Comparison of ENCODE assay signal across 9 cellular contexts in the genomic region with DNA sequence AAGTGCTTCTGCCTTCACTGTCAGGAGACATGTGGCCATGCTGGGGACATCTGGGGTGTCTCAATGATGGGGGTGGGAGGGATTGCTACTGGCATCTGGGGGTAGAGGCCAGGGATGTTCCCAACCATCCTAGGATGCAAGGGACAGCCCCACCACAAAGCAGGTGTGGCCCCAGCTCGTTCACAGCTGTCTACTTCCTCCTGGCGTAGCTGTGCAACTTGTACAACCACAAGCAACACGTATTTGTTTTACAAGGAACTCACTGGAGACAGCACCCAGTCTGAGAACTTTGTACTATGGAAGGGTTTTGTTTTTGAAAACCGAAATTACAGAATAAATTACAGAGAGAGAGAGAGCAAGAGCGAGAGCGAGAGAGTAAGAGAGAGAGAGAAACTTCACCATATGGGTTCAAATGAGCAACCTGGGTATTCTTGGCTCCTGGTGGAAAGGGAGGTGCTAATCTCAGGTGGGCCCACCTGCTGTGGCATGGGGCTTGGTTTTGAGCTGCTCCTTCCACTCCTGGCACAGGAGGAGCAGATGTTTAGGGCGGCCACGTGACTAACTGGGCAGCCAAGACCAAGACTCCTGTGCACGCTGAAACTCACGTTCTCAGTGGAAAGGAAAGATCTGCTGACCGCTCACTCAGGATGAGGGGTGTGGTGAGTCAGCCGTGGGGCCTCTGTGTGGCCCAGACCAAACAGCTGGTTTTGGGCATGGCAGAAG. TPM values are rescaled to one million over a fixed set of nuclear protein-coding genes. Genes with fewer than 3 reads are reported as not detected.
A peak's percentile ranks its signal among the peaks of the same experiment; 100 is the strongest.
DNase-seq lines count a peak whose midpoint lies in the region; ATAC-seq and TF ChIP-seq lines count a peak whose summit lies in the region.
"Had no signal": no experiment of that assay in that cellular context is flagged by ENCODE, and none has a peak within 500 bp of the region (broad histone marks: within the 10 kb centered on the region; RNA-seq: fewer than 3 reads in every experiment).

No MANE protein-coding gene starts in this region.

- H3K36me3 ChIP-seq in spleen = no peaks in the 10 kb centered on the region
- no peaks in the 10 kb centered on the region for H3K36me3 ChIP-seq in left lung

- intact Hi-C loops in spleen (cut with DNase I; ENCODE audit: low total_unique reads) = no loop called here
- intact Hi-C loops in left lung (cut with DNase I) = no loop called here

- H3K27me3 Mint-ChIP-seq in activated T-cell treated with anti-CD3 and anti-CD28 coated beads, Interleukin-2, amount 50 U/mL, for 24 hours = no peaks in the 10 kb centered on the region

- H3K27me3 ChIP-seq in spleen (replicated peaks in 1 of 7) = no peaks in the 10 kb centered on the region
- H3K27me3 ChIP-seq in left lung = no peaks in the 10 kb centered on the region

- no peaks in the 10 kb centered on the region for H3K9me3 Mint-ChIP-seq in activated T-cell treated with anti-CD3 and anti-CD28 coated beads, Interleukin-2, amount 50 U/mL, for 24 hours

- H3K27ac ChIP-seq in spleen (peak overlapping the region; percentile 59 to 92 (median 79)), left lung (peak overlapping the region in 1 of 2 donors; percentile 53)

- TF ChIP-seq POLR2A in spleen (IDR thresholded peaks at IDR 0.05) = no peak

- peak overlapping the region; percentile 91 for H3K27ac Mint-ChIP-seq in activated T-cell treated with anti-CD3 and anti-CD28 coated beads, Interleukin-2, amount 50 U/mL, for 24 hours

- H3K4me1 ChIP-seq in spleen = peaks cover 23 to 55% (median 42%) of the 10 kb centered on the region in 6 donors
- peaks cover 0 to 21% of the 10 kb centered on the region in 2 donors for H3K4me1 ChIP-seq in left lung

- TF ChIP-seq CTCF in spleen (IDR thresholded peaks at IDR 0.05 in 8 of 11, conservative IDR thresholded peaks at IDR 0.05 in 3 of 11) = no peak
- no peak for TF ChIP-seq CTCF in left lung (IDR thresholded peaks at IDR 0.05)

- H3K36me3 Mint-ChIP-seq in activated T-cell treated with anti-CD3 and anti-CD28 coated beads, Interleukin-2, amount 50 U/mL, for 24 hours (ENCODE audit: low read depth) = no peaks in the 10 kb centered on the region

- 44 to 55% (median 48%) methylated on average over 9 to 12 of the region's 12 CpGs for WGBS in spleen, 5 donors

- ATAC-seq in HG02763 (IDR thresholded peaks at IDR 0.05; ENCODE audit: unreplicated experiment) = peak; percentile 30
- ATAC-seq in left lung = no peak
- ATAC-seq: K562 had no signal

- H3K4me1 Mint-ChIP-seq in activated T-cell treated with anti-CD3 and anti-CD28 coated beads, Interleukin-2, amount 50 U/mL, for 24 hours (ENCODE audit: low read depth) = peaks cover 35% of the 10 kb centered on the region

- H3K4me3 Mint-ChIP-seq in activated T-cell treated with anti-CD3 and anti-CD28 coated beads, Interleukin-2, amount 50 U/mL, for 24 hours = peak overlapping the region; percentile 37

- H3K4me3 ChIP-seq in spleen (peak overlapping the region in 1 of 8 donors; percentile 56), left lung (no peak overlapping the region)
- H3K4me3 ChIP-seq: K562 had no signal

- H3K9me3 ChIP-seq in spleen (no peaks in the 10 kb centered on the region), left lung (no peaks in the 10 kb centered on the region)

- no peak for DNase-seq in activated T-cell treated with anti-CD3 and anti-CD28 coated beads, Interleukin-2, amount 50 U/mL, for 24 hours
- DNase-seq in activated T-cell treated with anti-CD3 and anti-CD28 coated beads for 4 hours = no peak
- DNase-seq in RPMI8226 = peak; percentile 94
- DNase-seq in spleen = no peak
- DNase-seq in GDM1 (lab: John Stamatoyannopoulos, UW) = no peak
- no peak for DNase-seq in left lung
- DNase-seq in NCI-H146 treated with DMSO at 0.1 percent for 48 hours (lab: John Stamatoyannopoulos, UW; ENCODE audit: unreplicated experiment) = no peak

RNA-seq across cellular contexts. Expression of a gene that starts 17.5 kb away (rescaled TPM):
- total RNA-seq in spleen = 10 to 100 TPM; 25.1 to 52.1 (median 40.4) TPM
- 100 to 1,000 TPM in 2 of 3 donors, 10 to 100 TPM in 1; 65.9 to 142 (median 119) TPM for polyA plus RNA-seq in spleen
- under 1 TPM; 0.61 to 0.79 TPM for total RNA-seq in left lung
- total RNA-seq: K562 had no signal
- polyA plus RNA-seq: K562 had no signal

RNA-seq across cellular contexts. Expression of a gene that starts 52.9 kb away (rescaled TPM):
- total RNA-seq in spleen (100 to 1,000 TPM; 120 to 309 (median 197) TPM), left lung (100 to 1,000 TPM; 259 to 338 TPM)
- 100 to 1,000 TPM in 1 of 3 donors, 10 to 100 TPM in 2; 52.3 to 114 (median 83.0) TPM for polyA plus RNA-seq in spleen

Comparison
In these comparisons a context has a peak if more than half of its experiments do, and no peak if none do; other contexts are left out.
1. RNA of a gene that starts 17.5 kb away (total RNA-seq): 25.1 to 52.1 TPM in spleen; 0.61 to 0.79 TPM in left lung; every median in the first group is over 10 times any median in the second.